ENCODE assay signal across 29 cellular contexts in the genomic region with DNA sequence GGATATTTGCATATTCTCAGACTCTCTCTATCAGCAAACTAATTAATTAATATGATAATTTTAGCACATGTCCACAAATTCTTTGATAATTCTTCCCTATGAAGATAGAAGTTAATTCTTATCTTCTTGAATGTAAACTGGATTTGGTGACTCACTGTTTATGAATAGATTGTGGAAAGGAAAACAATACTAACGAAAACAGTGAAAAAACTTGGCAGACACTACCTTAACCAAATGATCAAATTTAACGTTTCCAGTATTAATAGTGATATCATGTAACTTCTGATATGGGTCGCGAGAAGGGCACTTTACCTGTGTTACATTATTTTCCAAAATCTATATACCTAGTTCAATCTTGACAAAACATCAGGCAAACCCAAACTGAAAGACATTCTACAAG.
A peak's percentile ranks its signal among the peaks of the same experiment; 100 is the strongest.
DNase-seq lines count a peak whose midpoint lies in the region; ATAC-seq, FAIRE-seq and TF ChIP-seq lines count a peak whose summit lies in the region.
"Had no signal": no experiment of that assay in that cellular context is flagged by ENCODE, and none has a peak within 500 bp of the region (broad histone marks: within the 10 kb centered on the region; RNA-seq: fewer than 3 reads in every experiment).

No MANE protein-coding gene starts in this region.

- H3K36me3 ChIP-seq in pancreas: no peaks in the 10 kb centered on the region
- H3K36me3 ChIP-seq: BE2C; BLaER1; BLaER1 treated with 17β-estradiol and CSF1 and Interleukin-3, amounts not matched to agents 10 nM and 100 nM had no signal

- FAIRE-seq in pancreas (lab: Jason Lieb, UNC): no peak
- FAIRE-seq: A204.1, A549, D721Med had no signal

- H3K4me1 ChIP-seq in pancreas: peaks cover 0 to 3% (median 3%) of the 10 kb centered on the region in 3 donors
- H3K4me1 ChIP-seq: A549; BE2C; BLaER1; BLaER1 treated with 17β-estradiol and CSF1 and Interleukin-3, amounts not matched to agents 10 nM and 100 nM; Caco-2 had no signal

- ATAC-seq in pancreas (peak in 3 of 4 donors; percentile 40 to 63 (median 57)), HG03457 (IDR thresholded peaks at IDR 0.05; ENCODE audit: unreplicated experiment) (no peak)
- ATAC-seq: A549; CD8-positive, alpha-beta T cell had no signal

- H3K27ac ChIP-seq in pancreas: no peak overlapping the region
- H3K27ac ChIP-seq: 22Rv1; A549; BLaER1; BLaER1 treated with 17β-estradiol and CSF1 and Interleukin-3, amounts not matched to agents 10 nM and 100 nM; C4-2B had no signal

- no peaks in the 10 kb centered on the region for H3K9me3 ChIP-seq in pancreas
- H3K9me3 ChIP-seq: A549; BE2C; BLaER1; BLaER1 treated with 17β-estradiol and CSF1 and Interleukin-3, amounts not matched to agents 10 nM and 100 nM; Caco-2 had no signal

- no peak overlapping the region for H3K4me3 ChIP-seq in pancreas
- H3K4me3 ChIP-seq: A549; BLaER1; BLaER1 treated with 17β-estradiol and CSF1 and Interleukin-3, amounts not matched to agents 10 nM and 100 nM had no signal

- no peak for DNase-seq in pancreas
- DNase-seq: 8988T; ACHN; AML-193; BE2C; C1 segment of cervical spinal cord; Caco-2; Calu3; CD4-positive, alpha-beta memory T cell; CD4-positive, alpha-beta T cell; CD4-positive, CD25-positive, alpha-beta regulatory T cell; CD8-positive, alpha-beta memory T cell; CD8-positive, alpha-beta T cell; COR-L47; DMS 273 treated with DMSO at 0.1 percent for 48 hours; DMS153; DMS53; DMS79; DMS79 treated with DMSO at 0.1 percent for 48 hours; DND-41; EL had no signal

- WGBS in pancreas, 2 donors: 33 to 38% methylated on average over 4 of the region's 4 CpGs

- H3K27me3 ChIP-seq in pancreas: no peaks in the 10 kb centered on the region
- H3K27me3 ChIP-seq: BE2C; BLaER1; BLaER1 treated with 17β-estradiol and CSF1 and Interleukin-3, amounts not matched to agents 10 nM and 100 nM had no signal

- TF ChIP-seq CTCF in pancreas (IDR thresholded peaks at IDR 0.05): no peak

- intact Hi-C loops in pancreas (cut with DNase I): no loop called here
